13 cellular contexts compared by ENCODE assay signal in the genomic region with DNA sequence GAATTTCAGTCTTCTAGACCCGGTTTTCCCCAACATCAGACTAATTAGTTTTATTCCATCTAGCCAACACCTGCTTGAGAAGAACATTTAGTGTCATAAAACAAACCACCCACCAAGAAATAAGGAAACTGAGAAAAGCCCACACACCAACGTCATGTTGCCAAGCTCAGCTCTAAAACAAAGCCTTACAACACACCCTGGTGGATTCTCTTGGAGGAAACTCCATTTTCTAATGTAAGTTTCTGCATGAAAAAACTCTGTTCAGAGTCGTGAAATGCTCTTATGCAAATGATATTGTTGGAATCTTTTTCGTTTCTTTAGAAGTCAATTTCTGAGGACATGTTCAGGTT.
A peak's percentile ranks its signal among the peaks of the same experiment; 100 is the strongest.
DNase-seq lines count a peak whose midpoint lies in the region; ATAC-seq and TF ChIP-seq lines count a peak whose summit lies in the region.
"Had no signal": no experiment of that assay in that cellular context is flagged by ENCODE, and none has a peak within 500 bp of the region (broad histone marks: within the 10 kb centered on the region; RNA-seq: fewer than 3 reads in every experiment).

No MANE protein-coding gene starts in this region.

- peaks cover 5% of the 10 kb centered on the region for H3K4me1 Mint-ChIP-seq in activated CD4-positive, alpha-beta T cell treated with anti-CD3 and anti-CD28 coated beads for 36 hours
- H3K4me1 Mint-ChIP-seq in neural progenitor cell, result peaks cover 2% of the 10 kb centered on the region

- H3K4me3 ChIP-seq in neural progenitor cell, result no peak overlapping the region
- H3K4me3 ChIP-seq: cardiac muscle cell, pancreas had no signal

- TF ChIP-seq CTCF in neural progenitor cell (IDR thresholded peaks at IDR 0.05), result no peak

- POLR2A ChIA-PET in activated CD4-positive, alpha-beta T cell treated with anti-CD3 and anti-CD28 coated beads for 36 hours (lab: Charles Lee), result interaction anchor here (1.0 kb wide), 1 partner anchor 210 kb away, joined by 3 read pairs; no protein-coding TSS in a partner anchor

- no peak overlapping the region for H3K9ac ChIP-seq in neural progenitor cell
- H3K9ac ChIP-seq: KMS-11 had no signal

- no peaks in the 10 kb centered on the region for H4K20me1 ChIP-seq in neural progenitor cell (ENCODE audit: low read depth)

- CTCF ChIA-PET in activated CD4-positive, alpha-beta T cell treated with anti-CD3 and anti-CD28 coated beads for 36 hours (lab: Charles Lee), result interaction anchor here (0.5 to 5.5 kb wide), 11 partner anchors 9 to 210 kb away, joined by 3 to 88 read pairs (median 5); no protein-coding TSS in a partner anchor

- intact Hi-C loops in activated CD4-positive, alpha-beta T cell treated with anti-CD3 and anti-CD28 coated beads for 36 hours (cut with DNase I, micrococcal nuclease), result no loop called here

- H3K27me3 ChIP-seq in neural progenitor cell, result no peaks in the 10 kb centered on the region
- H3K27me3 ChIP-seq: cardiac muscle cell, pancreas had no signal

- H3K4me3 Mint-ChIP-seq in activated CD4-positive, alpha-beta T cell treated with anti-CD3 and anti-CD28 coated beads for 36 hours, result no peak overlapping the region
- no peak overlapping the region for H3K4me3 Mint-ChIP-seq in neural progenitor cell

- no peaks in the 10 kb centered on the region for H3F3A ChIP-seq in neural progenitor cell (ENCODE audit: low read depth)

- H2AFZ ChIP-seq in neural progenitor cell (replicated peaks), result peak overlapping the region; percentile 43

- no peaks in the 10 kb centered on the region for H3K4me1 ChIP-seq in neural progenitor cell
- H3K4me1 ChIP-seq: pancreas had no signal

- peak; percentile 26 for DNase-seq in activated CD4-positive, alpha-beta T cell treated with anti-CD3 and anti-CD28 coated beads for 36 hours
- DNase-seq in activated CD4-positive, alpha-beta T cell treated with anti-CD3 and anti-CD28 coated beads for 4 hours, result no peak
- no peak for DNase-seq in neural progenitor cell (ENCODE audit: low spot score)
- DNase-seq in NCI-H146 (lab: John Stamatoyannopoulos, UW), result no peak
- no peak for DNase-seq in stimulated activated CD4-positive, alpha-beta T cell treated with anti-CD3 and anti-CD28 coated beads, Interleukin-4, amount 100 ng/mL, for 1 hour
- DNase-seq in stimulated activated naive CD4-positive, alpha-beta T cell treated with Interleukin-2 at 50 U/mL for 16 hours (lab: John Stamatoyannopoulos, UW), result no peak
- DNase-seq: activated T-cell treated with anti-CD3 and anti-CD28 coated beads, Interleukin-2, amount 50 U/mL, for 1 hour; left colon had no signal

- no peak overlapping the region for H3K27ac Mint-ChIP-seq in activated CD4-positive, alpha-beta T cell treated with anti-CD3 and anti-CD28 coated beads for 36 hours
- H3K27ac Mint-ChIP-seq in neural progenitor cell, result no peak overlapping the region

- no peak overlapping the region for H3K4me2 ChIP-seq in neural progenitor cell
- H3K4me2 ChIP-seq: KMS-11 had no signal

- H3K36me3 Mint-ChIP-seq in activated CD4-positive, alpha-beta T cell treated with anti-CD3 and anti-CD28 coated beads for 36 hours (ENCODE audit: low read depth), result no peaks in the 10 kb centered on the region
- no peaks in the 10 kb centered on the region for H3K36me3 Mint-ChIP-seq in neural progenitor cell

- H3K9me3 Mint-ChIP-seq in activated CD4-positive, alpha-beta T cell treated with anti-CD3 and anti-CD28 coated beads for 36 hours (ENCODE audit: low read depth), result no peaks in the 10 kb centered on the region
- H3K9me3 Mint-ChIP-seq in neural progenitor cell, result no peaks in the 10 kb centered on the region

- H3K79me2 ChIP-seq in neural progenitor cell (ENCODE audit: low read depth), result no peaks in the 10 kb centered on the region

- H3K27ac ChIP-seq in neural progenitor cell, result no peak overlapping the region
- H3K27ac ChIP-seq: KMS-11, pancreas had no signal

- H3K9me3 ChIP-seq in neural progenitor cell (ENCODE audit: low read depth), result no peaks in the 10 kb centered on the region
- H3K9me3 ChIP-seq: pancreas had no signal

- no peaks in the 10 kb centered on the region for H3K36me3 ChIP-seq in neural progenitor cell
- H3K36me3 ChIP-seq: cardiac muscle cell, pancreas had no signal

- H3K27me3 Mint-ChIP-seq in activated CD4-positive, alpha-beta T cell treated with anti-CD3 and anti-CD28 coated beads for 36 hours, result peaks cover 23% of the 10 kb centered on the region
- peaks cover 2% of the 10 kb centered on the region for H3K27me3 Mint-ChIP-seq in neural progenitor cell (ENCODE audit: insufficient read depth, low read depth)

- ATAC-seq in activated CD4-positive, alpha-beta T cell treated with anti-CD3 and anti-CD28 coated beads for 36 hours, result peak; percentile 72
- ATAC-seq in GM21723 (IDR thresholded peaks at IDR 0.05; ENCODE audit: unreplicated experiment), result peak; percentile 68
- peak; percentile 24 for ATAC-seq in HG03196 (IDR thresholded peaks at IDR 0.05; ENCODE audit: unreplicated experiment)
